Comparison of ENCODE assay signal across 14 cellular contexts in genomic region chr1:60073605-60074278, GRCh38. TPM values are rescaled to one million over a fixed set of nuclear protein-coding genes. Genes with fewer than 3 reads are reported as not detected.
DNase-seq lines count a peak whose midpoint lies in the region; ATAC-seq lines count a peak whose summit lies in the region.
"Had no signal": no experiment of that assay in that cellular context is flagged by ENCODE, and none has a peak within 500 bp of the region (broad histone marks: within the 10 kb centered on the region; RNA-seq: fewer than 3 reads in every experiment).

Gene C1orf87 (minus strand): TSS chr1:60073770. CDS start chr1:60072643, 1,127 bp downstream.

- H3K4me1 ChIP-seq in mesenchymal stem cell (ENCODE audit: control insufficient read depth, insufficient read depth, low read depth, low read length): peaks cover 5% of the 10 kb centered on the region
- H3K4me1 ChIP-seq: psoas muscle had no signal

- H2AFZ ChIP-seq in mesenchymal stem cell (ENCODE audit: low read depth, low read length): no peak within 1 kb of the TSS

- no peak within 1 kb of the TSS for H3K4ac ChIP-seq in mesenchymal stem cell (ENCODE audit: low read depth in 1 of 2, low read length in 2 of 2)

- H3K36me3 ChIP-seq in mesenchymal stem cell (ENCODE audit: control insufficient read depth in 1 of 2, insufficient read depth in 2 of 2, low read depth in 1 of 2, low read length in 2 of 2): no peaks in the 10 kb centered on the region

- H4K8ac ChIP-seq in mesenchymal stem cell (ENCODE audit: low read length): no peak within 1 kb of the TSS

- H2BK12ac ChIP-seq in mesenchymal stem cell (ENCODE audit: low read length in 2 of 2): no peak within 1 kb of the TSS

- H3K4me3 ChIP-seq in mesenchymal stem cell (ENCODE audit: insufficient read depth in 1 of 2, low read depth in 1 of 2, low read length in 2 of 2): no peak within 1 kb of the TSS
- H3K4me3 ChIP-seq: psoas muscle had no signal

- no peak within 1 kb of the TSS for H3K18ac ChIP-seq in mesenchymal stem cell (ENCODE audit: low read depth in 1 of 2, low read length in 2 of 2)

- no peak within 1 kb of the TSS for H3K27ac ChIP-seq in mesenchymal stem cell (ENCODE audit: low read length, poor library complexity, severe bottlenecking)
- H3K27ac ChIP-seq: psoas muscle had no signal

- H3K79me1 ChIP-seq in mesenchymal stem cell (replicated peaks; ENCODE audit: low read length, poor library complexity, severe bottlenecking): no peaks in the 10 kb centered on the region

- no peak within 1 kb of the TSS for H4K91ac ChIP-seq in mesenchymal stem cell (ENCODE audit: low read length)

- 16% methylated on average over 36 of the region's 36 CpGs for WGBS in mesenchymal stem cell

- H3K27me3 ChIP-seq in mesenchymal stem cell (ENCODE audit: control insufficient read depth in 1 of 2, insufficient read depth in 1 of 2, low read length in 2 of 2): peaks cover 17 to 30% of the 10 kb centered on the region in 2 experiments

- no peak within 1 kb of the TSS for H2AK5ac ChIP-seq in mesenchymal stem cell (ENCODE audit: low read length, severe bottlenecking)

- H3K9me3 ChIP-seq in mesenchymal stem cell (ENCODE audit: control insufficient read depth, low read length): no peaks in the 10 kb centered on the region
- H3K9me3 ChIP-seq: psoas muscle had no signal

- no peak within 1 kb of the TSS for H2BK120ac ChIP-seq in mesenchymal stem cell (ENCODE audit: low read depth, low read length)

- H2BK15ac ChIP-seq in mesenchymal stem cell (ENCODE audit: low read depth, poor library complexity, severe bottlenecking): no peak within 1 kb of the TSS

- peak; percentile 27 for DNase-seq in ELF-1 (ENCODE audit: low read depth, low spot score)
- peak; percentile 4 for DNase-seq in NCI-H526 treated with DMSO at 0.1 percent for 48 hours (lab: John Stamatoyannopoulos, UW)
- no peak for DNase-seq in mesenchymal stem cell
- no peak for DNase-seq in NCI-H1048 (lab: John Stamatoyannopoulos, UW)
- DNase-seq in DMS114 treated with DMSO at 0.1 percent for 48 hours (lab: John Stamatoyannopoulos, UW; ENCODE audit: unreplicated experiment): no peak
- no peak for DNase-seq in mucosa of gallbladder (ENCODE audit: low spot score)
- DNase-seq: activated CD8-positive, alpha-beta memory T cell treated with anti-CD3 and anti-CD28 coated beads, Interleukin-2, amount 10 ng/mL, durations not matched to agents 7 days and 5 days; MV-4-11 had no signal

- H3K14ac ChIP-seq in mesenchymal stem cell (ENCODE audit: low read length in 2 of 2): no peak within 1 kb of the TSS

- H3K23ac ChIP-seq in mesenchymal stem cell (ENCODE audit: low read length in 2 of 2): no peak within 1 kb of the TSS

- ATAC-seq in esophagus mucosa (peak; percentile 39), HG02623 (IDR thresholded peaks at IDR 0.05; ENCODE audit: unreplicated experiment) (no peak)
- ATAC-seq: activated CD8-positive, alpha-beta memory T cell treated with anti-CD3 and anti-CD28 coated beads, Interleukin-2, amount 10 ng/mL, durations not matched to agents 7 days and 5 days; psoas muscle had no signal

- peak within 1 kb of the TSS; percentile 7 for H3K4me2 ChIP-seq in mesenchymal stem cell (ENCODE audit: low read length, poor library complexity, severe bottlenecking)

- no peak within 1 kb of the TSS for H2BK5ac ChIP-seq in mesenchymal stem cell (ENCODE audit: low read depth, low read length, poor library complexity, severe bottlenecking)

- H3K9ac ChIP-seq in mesenchymal stem cell (ENCODE audit: low read length): no peak within 1 kb of the TSS

RNA-seq across cellular contexts. Expression of gene C1orf87, which starts in this region (rescaled TPM):
- total RNA-seq in esophagus mucosa (not detected), mucosa of gallbladder (not detected)
- not detected for polyA plus RNA-seq in mesenchymal stem cell (2013, experiment 1 of 2)
- polyA plus RNA-seq in mesenchymal stem cell (2013, experiment 2 of 2): not detected
- total RNA-seq: activated CD8-positive, alpha-beta memory T cell treated with anti-CD3 and anti-CD28 coated beads, Interleukin-2, amount 10 ng/mL, durations not matched to agents 7 days and 5 days; activated naive CD4-positive, alpha-beta T cell treated with anti-CD3 and anti-CD28 coated beads, Interleukin-2, amount 50 U/mL, for 72 hours; NCI-H460; psoas muscle had no signal
- polyA plus RNA-seq: BJ, psoas muscle had no signal

Comparison
In these comparisons a context has a peak if more than half of its experiments do, and no peak if none do; other contexts are left out.
1. Peak in ATAC-seq in esophagus mucosa; RNA of the gene not detected or under 1 TPM.
2. DNase-seq: peak in ELF-1 (single experiment) and NCI-H526 treated with DMSO at 0.1 percent for 48 hours (single experiment); none in mesenchymal stem cell (single experiment), NCI-H1048 (single experiment), DMS114 treated with DMSO at 0.1 percent for 48 hours (single experiment) and mucosa of gallbladder (single experiment).